ENCODE assay signal across 37 cellular contexts in the genomic region with DNA sequence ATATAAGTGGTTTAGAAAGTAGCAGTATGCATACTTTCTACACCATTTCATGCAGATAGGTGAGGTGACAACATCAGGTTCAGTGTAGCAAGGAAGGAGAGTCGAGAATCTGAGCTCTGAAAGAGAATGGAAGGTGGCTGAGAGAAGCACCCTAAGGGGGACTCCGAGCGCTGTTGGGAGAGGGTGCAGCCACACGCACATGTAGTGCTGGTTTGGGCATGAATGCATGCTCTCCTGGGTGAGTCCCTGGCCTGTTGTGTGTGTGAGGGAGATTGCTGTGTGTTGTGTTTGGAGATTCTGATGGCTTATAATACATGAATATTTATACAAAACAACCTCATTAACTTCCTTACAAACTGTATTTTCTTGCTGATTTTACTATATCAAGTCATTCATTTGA.
A peak's percentile ranks its signal among the peaks of the same experiment; 100 is the strongest.
DNase-seq lines count a peak whose midpoint lies in the region; ATAC-seq, FAIRE-seq and TF ChIP-seq lines count a peak whose summit lies in the region.
"Had no signal": no experiment of that assay in that cellular context is flagged by ENCODE, and none has a peak within 500 bp of the region (broad histone marks: within the 10 kb centered on the region; RNA-seq: fewer than 3 reads in every experiment).

No MANE protein-coding gene starts in this region.

- WGBS in spleen, 5 donors: 85 to 90% (median 88%) methylated on average over 4 of the region's 4 CpGs

- peak; percentile 43; the same call in 2 of the 3 replicates for ATAC-seq in GM23338
- ATAC-seq in WTC11: peak; percentile 50
- ATAC-seq in HG03025 (IDR thresholded peaks at IDR 0.05; ENCODE audit: low FRiP score, unreplicated experiment): no peak
- no peak for ATAC-seq in HG03571 (IDR thresholded peaks at IDR 0.05; ENCODE audit: unreplicated experiment)
- ATAC-seq: A549; CD8-positive, alpha-beta T cell had no signal

- H3K9me3 ChIP-seq in HEK293 (ENCODE audit: control insufficient read depth, insufficient read depth, low read depth, low read length) (no peaks in the 10 kb centered on the region), kidney (ENCODE audit: control insufficient read depth in 1 of 2, low read length in 2 of 2) (no peaks in the 10 kb centered on the region), spleen (no peaks in the 10 kb centered on the region)
- H3K9me3 ChIP-seq: A549; BE2C; BLaER1; BLaER1 treated with 17β-estradiol and CSF1 and Interleukin-3, amounts not matched to agents 10 nM and 100 nM; Caco-2 had no signal

- TF ChIP-seq CTCF in GM23338 (conservative IDR thresholded peaks at IDR 0.05; ENCODE audit: low read depth in 2 of 2) (no peak), HEK293 (tag by site-specific recombination; IDR thresholded peaks at IDR 0.05) (no peak), WTC11 (IDR thresholded peaks at IDR 0.05) (no peak), kidney (IDR thresholded peaks at IDR 0.05; ENCODE audit: borderline replicate concordance, extremely low read depth, insufficient read depth) (no peak), spleen (IDR thresholded peaks at IDR 0.05 in 8 of 11, conservative IDR thresholded peaks at IDR 0.05 in 3 of 11) (no peak)

- H3K27me3 Mint-ChIP-seq in GM23338 (ENCODE audit: insufficient read depth, low read depth, poor library complexity): no peaks in the 10 kb centered on the region
- H3K27me3 Mint-ChIP-seq in WTC11 (ENCODE audit: low read depth): no peaks in the 10 kb centered on the region
- H3K27me3 Mint-ChIP-seq: B cell; CD4-positive, alpha-beta memory T cell; CD4-positive, alpha-beta T cell; CD8-positive, alpha-beta memory T cell had no signal

- H3K27ac ChIP-seq in GM23338 (ENCODE audit: low read depth) (no peak overlapping the region), HEK293 (ENCODE audit: extremely low read depth, low read depth, low read length) (no peak overlapping the region), kidney (ENCODE audit: low read depth in 2 of 2, low read length in 2 of 2) (no peak overlapping the region), spleen (no peak overlapping the region)
- H3K27ac ChIP-seq: 22Rv1; A549; BLaER1; BLaER1 treated with 17β-estradiol and CSF1 and Interleukin-3, amounts not matched to agents 10 nM and 100 nM; C4-2B had no signal

- H3K4me3 ChIP-seq in GM23338 (no peak overlapping the region), HEK293 (ENCODE audit: low read depth, low read length) (no peak overlapping the region), kidney (ENCODE audit: low read length in 2 of 2) (no peak overlapping the region), spleen (no peak overlapping the region)
- H3K4me3 ChIP-seq: A549; BLaER1; BLaER1 treated with 17β-estradiol and CSF1 and Interleukin-3, amounts not matched to agents 10 nM and 100 nM had no signal

- no peaks in the 10 kb centered on the region for H3K36me3 ChIP-seq in GM23338 (ENCODE audit: insufficient read depth)
- no peaks in the 10 kb centered on the region for H3K36me3 ChIP-seq in HEK293 (ENCODE audit: control insufficient read depth in 2 of 2, insufficient read depth in 1 of 2, low read length in 2 of 2)
- H3K36me3 ChIP-seq in kidney (ENCODE audit: control insufficient read depth in 1 of 2, insufficient read depth in 2 of 2, low read length in 2 of 2): no peaks in the 10 kb centered on the region
- H3K36me3 ChIP-seq in spleen: no peaks in the 10 kb centered on the region
- H3K36me3 ChIP-seq: BE2C; BLaER1; BLaER1 treated with 17β-estradiol and CSF1 and Interleukin-3, amounts not matched to agents 10 nM and 100 nM had no signal

- no peaks in the 10 kb centered on the region for H3F3A ChIP-seq in GM23338 (replicated peaks; ENCODE audit: low read depth)

- no peak overlapping the region for H2AFZ ChIP-seq in GM23338

- intact Hi-C loops in kidney (cut with DNase I) (no loop called here), spleen (cut with DNase I; ENCODE audit: low total_unique reads) (no loop called here)

- H3K4me1 ChIP-seq in GM23338 (ENCODE audit: insufficient read depth): 0 out of 2 replicates have a peak, but pooled peaks cover 4% of the 10 kb centered on the region
- H3K4me1 ChIP-seq in HEK293 (ENCODE audit: control insufficient read depth, insufficient read depth, low read length): no peaks in the 10 kb centered on the region
- no peaks in the 10 kb centered on the region for H3K4me1 ChIP-seq in kidney (ENCODE audit: control insufficient read depth in 1 of 2, insufficient read depth in 1 of 2, low read depth in 1 of 2, low read length in 2 of 2)
- H3K4me1 ChIP-seq in spleen: no peaks in the 10 kb centered on the region
- H3K4me1 ChIP-seq: A549; BE2C; BLaER1; BLaER1 treated with 17β-estradiol and CSF1 and Interleukin-3, amounts not matched to agents 10 nM and 100 nM; Caco-2 had no signal

- no peaks in the 10 kb centered on the region for H3K79me2 ChIP-seq in GM23338 (replicated peaks; ENCODE audit: insufficient read depth)

- H3K9me3 Mint-ChIP-seq in GM23338: no peaks in the 10 kb centered on the region
- H3K9me3 Mint-ChIP-seq in WTC11: peaks cover 5% of the 10 kb centered on the region; the same call in 1 of the 2 replicates
- H3K9me3 Mint-ChIP-seq: CD4-positive, alpha-beta T cell; CD8-positive, alpha-beta T cell had no signal

- CTCF ChIA-PET in HEK293 (lab: Yijun Ruan, JAX) (interaction anchor here (0.6 to 3.8 kb wide), 4 partner anchors 13 to 601 kb away, joined by 3 to 18 read pairs (median 4); no protein-coding TSS in a partner anchor), WTC11 (lab: Charles Lee) (interaction anchor here (0.8 to 1.3 kb wide), 4 partner anchors 13 to 657 kb away, joined by 3 to 9 read pairs (median 5); no protein-coding TSS in a partner anchor)

- no peak overlapping the region for H3K4me2 ChIP-seq in GM23338
- H3K4me2 ChIP-seq: A549; BLaER1; BLaER1 treated with 17β-estradiol and CSF1 and Interleukin-3, amounts not matched to agents 10 nM and 100 nM had no signal

- POLR2A ChIA-PET in HEK293 (lab: Yijun Ruan, JAX): interaction anchor here (0.6 kb wide), 1 partner anchor 586 kb away, joined by 5 read pairs; no protein-coding TSS in a partner anchor
- POLR2A ChIA-PET in WTC11 (lab: Charles Lee): no interaction called here

- DNase-seq in GM23338 (ENCODE audit: low spot score) (no peak), WTC11 (ENCODE audit: low spot score) (no peak), kidney (peak; percentile 60), spleen (no peak)
- DNase-seq in NK-92 treated with Interleukin-12 subunit alpha and Interleukin-12 subunit beta, amount 100 ng/mL, for 24 hours (lab: John Stamatoyannopoulos, UW): no peak
- DNase-seq: 8988T; ACHN; AML-193; BE2C; C1 segment of cervical spinal cord; Caco-2; Calu3; CD4-positive, alpha-beta memory T cell; CD4-positive, alpha-beta T cell; CD4-positive, CD25-positive, alpha-beta regulatory T cell; CD8-positive, alpha-beta memory T cell; CD8-positive, alpha-beta T cell; COR-L47; DMS 273 treated with DMSO at 0.1 percent for 48 hours; DMS153; DMS53; DMS79; DMS79 treated with DMSO at 0.1 percent for 48 hours; DND-41; EL had no signal

- H3K27ac Mint-ChIP-seq in GM23338: no peak overlapping the region
- no peak overlapping the region for H3K27ac Mint-ChIP-seq in WTC11
- H3K27ac Mint-ChIP-seq: B cell; CD14-positive monocyte; CD4-positive, alpha-beta memory T cell; CD4-positive, alpha-beta T cell; CD4-positive, CD25-positive, alpha-beta regulatory T cell; CD8-positive, alpha-beta memory T cell; CD8-positive, alpha-beta T cell had no signal

- no peak overlapping the region for H3K9ac ChIP-seq in kidney (ENCODE audit: low read length in 2 of 2)
- H3K9ac ChIP-seq: BLaER1; BLaER1 treated with 17β-estradiol and CSF1 and Interleukin-3, amounts not matched to agents 10 nM and 100 nM had no signal

- no peaks in the 10 kb centered on the region for H3K9me2 ChIP-seq in GM23338 (ENCODE audit: insufficient read depth)

- H4K20me1 ChIP-seq in GM23338 (replicated peaks; ENCODE audit: insufficient read depth): no peaks in the 10 kb centered on the region
- H4K20me1 ChIP-seq: BLaER1; BLaER1 treated with 17β-estradiol and CSF1 and Interleukin-3, amounts not matched to agents 10 nM and 100 nM had no signal

- H3K36me3 Mint-ChIP-seq in GM23338 (ENCODE audit: low read depth) (no peaks in the 10 kb centered on the region), WTC11 (no peaks in the 10 kb centered on the region)
- H3K36me3 Mint-ChIP-seq: CD14-positive monocyte; CD4-positive, alpha-beta memory T cell; CD4-positive, CD25-positive, alpha-beta regulatory T cell; CD8-positive, alpha-beta memory T cell; CD8-positive, alpha-beta T cell had no signal

- H3K4me1 Mint-ChIP-seq in GM23338 (peaks cover 7% of the 10 kb centered on the region; the same call in 2 of the 3 replicates), WTC11 (peaks cover 24% of the 10 kb centered on the region)
- H3K4me1 Mint-ChIP-seq: B cell; CD14-positive monocyte; CD4-positive, alpha-beta memory T cell; CD4-positive, CD25-positive, alpha-beta regulatory T cell; CD8-positive, alpha-beta memory T cell had no signal

- no peak for TF ChIP-seq POLR2A in spleen (IDR thresholded peaks at IDR 0.05)

- H3K4me3 Mint-ChIP-seq in GM23338: no peak overlapping the region
- H3K4me3 Mint-ChIP-seq in WTC11: no peak overlapping the region
- H3K4me3 Mint-ChIP-seq: B cell; CD14-positive monocyte; CD4-positive, alpha-beta memory T cell; CD4-positive, alpha-beta T cell; CD4-positive, CD25-positive, alpha-beta regulatory T cell; CD8-positive, alpha-beta memory T cell; CD8-positive, alpha-beta T cell had no signal

- H3K27me3 ChIP-seq in GM23338 (ENCODE audit: insufficient read depth): no peaks in the 10 kb centered on the region
- H3K27me3 ChIP-seq in spleen (replicated peaks in 1 of 7): no peaks in the 10 kb centered on the region
- H3K27me3 ChIP-seq: BE2C; BLaER1; BLaER1 treated with 17β-estradiol and CSF1 and Interleukin-3, amounts not matched to agents 10 nM and 100 nM had no signal

- no peak for FAIRE-seq in kidney (lab: Jason Lieb, UNC)
- FAIRE-seq: A204.1, A549, D721Med had no signal

TF ChIP-seq in GM23338, 12 proteins besides CTCF, POLR2A, EP300 and RAD21 (continues in another document):
- TF ChIP-seq NANOG (IDR thresholded peaks at IDR 0.05; ENCODE audit: borderline replicate concordance) (no peak), EZH2 (IDR thresholded peaks at IDR 0.05; ENCODE audit: low read depth, unreplicated experiment) (no peak), EZH2phosphoT487 (IDR thresholded peaks at IDR 0.05; ENCODE audit: unreplicated experiment) (no peak)

TF ChIP-seq in WTC11, 78 proteins besides CTCF, POLR2A, EP300 and RAD21 (continues in another document):
- no peak for TF ChIP-seq TP53 (CRISPR knock-in tag; IDR thresholded peaks at IDR 0.05)

Comparison
In these comparisons a context has a peak if more than half of its experiments do, and no peak if none do; other contexts are left out.
1. ATAC-seq: peak in GM23338 (single experiment) and WTC11 (single experiment); none in HG03025 (single experiment) and HG03571 (single experiment).